Comparison of ENCODE assay signal across 29 cellular contexts in genomic region chr3:150742141-150742523, GRCh38. TPM values are rescaled to one million over a fixed set of nuclear protein-coding genes. Genes with fewer than 3 reads are reported as not detected.
DNase-seq lines count a peak whose midpoint lies in the region; ATAC-seq, FAIRE-seq and TF ChIP-seq lines count a peak whose summit lies in the region.
"Had no signal": no experiment of that assay in that cellular context is flagged by ENCODE, and none has a peak within 500 bp of the region (broad histone marks: within the 10 kb centered on the region; RNA-seq: fewer than 3 reads in every experiment).

No MANE protein-coding gene starts in this region.

- H4K20me1 ChIP-seq in endothelial cell of umbilical vein (replicated peaks; ENCODE audit: control insufficient read depth, extremely low read depth, insufficient read depth, low read length) = no peaks in the 10 kb centered on the region

- H3K9me3 Mint-ChIP-seq in T-helper 2 cell treated with Interferon-gamma antibody and Interleukin-4, amounts not matched to agents 5 μg/mL and 100 μg/mL, for 36 hours = no peaks in the 10 kb centered on the region
- H3K9me3 Mint-ChIP-seq in natural killer cell = no peaks in the 10 kb centered on the region
- no peaks in the 10 kb centered on the region for H3K9me3 Mint-ChIP-seq in natural killer cell treated with Interleukin-12 subunit alpha and Interleukin-12 subunit beta and Interleukin-15 and Interleukin-18, amount 100 ng/mL, for 72 hours
- H3K9me3 Mint-ChIP-seq in nephron progenitor cell = no peaks in the 10 kb centered on the region
- H3K9me3 Mint-ChIP-seq: activated T-cell treated with anti-CD3 and anti-CD28 coated beads, Interleukin-2, amount 50 U/mL, for 4 hours; CD8-positive, alpha-beta T cell; immature natural killer cell had no signal

- no peaks in the 10 kb centered on the region for H3K27me3 ChIP-seq in endothelial cell of umbilical vein (ENCODE audit: control insufficient read depth in 2 of 2, insufficient read depth in 2 of 2, low read length in 2 of 2)
- H3K27me3 ChIP-seq: body of pancreas, MG63, spleen, uterus had no signal

- CTCF ChIA-PET in endothelial cell of umbilical vein (lab: Charles Lee) = no interaction called here

- peaks cover 81% of the 10 kb centered on the region for H3K4me1 Mint-ChIP-seq in T-helper 2 cell treated with Interferon-gamma antibody and Interleukin-4, amounts not matched to agents 5 μg/mL and 100 μg/mL, for 36 hours (ENCODE audit: low read depth)
- H3K4me1 Mint-ChIP-seq in natural killer cell = peaks cover 42 to 50% of the 10 kb centered on the region in 2 donors
- peaks cover 60 to 67% of the 10 kb centered on the region in 2 donors for H3K4me1 Mint-ChIP-seq in natural killer cell treated with Interleukin-12 subunit alpha and Interleukin-12 subunit beta and Interleukin-15 and Interleukin-18, amount 100 ng/mL, for 72 hours (ENCODE audit: low read depth in 2 of 2)
- peaks cover 28% of the 10 kb centered on the region for H3K4me1 Mint-ChIP-seq in nephron progenitor cell

- dilution Hi-C loops in endothelial cell of umbilical vein (cut with MboI; ENCODE audit: extremely low pct_ligation_motif_present, low sequenced_read_pairs) = no loop called here

- intact Hi-C loops in natural killer cell (cut with micrococcal nuclease) (no loop called here), endothelial cell of umbilical vein (cut with micrococcal nuclease) (no loop called here)

- no peaks in the 10 kb centered on the region for H3K27me3 Mint-ChIP-seq in T-helper 2 cell treated with Interferon-gamma antibody and Interleukin-4, amounts not matched to agents 5 μg/mL and 100 μg/mL, for 36 hours (ENCODE audit: low read depth)
- H3K27me3 Mint-ChIP-seq in natural killer cell (ENCODE audit: low read depth in 2 of 2) (no peaks in the 10 kb centered on the region), nephron progenitor cell (ENCODE audit: low read depth, poor library complexity) (peaks cover 3% of the 10 kb centered on the region)
- no peaks in the 10 kb centered on the region for H3K27me3 Mint-ChIP-seq in natural killer cell treated with Interleukin-12 subunit alpha and Interleukin-12 subunit beta and Interleukin-15 and Interleukin-18, amount 100 ng/mL, for 72 hours

- TF ChIP-seq CTCF in natural killer cell (IDR thresholded peaks at IDR 0.05) (no peak), endothelial cell of umbilical vein (IDR thresholded peaks at IDR 0.05; ENCODE audit: extremely low read depth in 1 of 2, insufficient read depth in 1 of 2, low read depth in 1 of 2, low read length in 2 of 2) (no peak), nephron progenitor cell (IDR thresholded peaks at IDR 0.05) (no peak)

- H3K4me2 ChIP-seq in endothelial cell of umbilical vein (ENCODE audit: insufficient read depth, low read length) = no peak overlapping the region

- H3K9me3 ChIP-seq in endothelial cell of umbilical vein (replicated peaks; ENCODE audit: control insufficient read depth, insufficient read depth, low read length) = no peaks in the 10 kb centered on the region
- H3K9me3 ChIP-seq: body of pancreas, MG63, spleen, uterus had no signal

- H3K4me3 ChIP-seq in endothelial cell of umbilical vein (replicated peaks in 1 of 3; ENCODE audit: insufficient read depth in 1 of 3, low read depth in 1 of 3, low read length in 3 of 3) = no peak overlapping the region
- H3K4me3 ChIP-seq: body of pancreas, K562, MG63, spleen, uterus had no signal

- H3K79me2 ChIP-seq in endothelial cell of umbilical vein (ENCODE audit: control insufficient read depth, insufficient read depth, low read length) = peaks cover 40% of the 10 kb centered on the region

- no peak for ATAC-seq in natural killer cell
- ATAC-seq in natural killer cell treated with Interleukin-12 subunit alpha and Interleukin-12 subunit beta and Interleukin-15 and Interleukin-18, amount 100 ng/mL, for 72 hours = no peak
- ATAC-seq: activated T-cell treated with anti-CD3 and anti-CD28 coated beads, Interleukin-2, amount 50 U/mL, for 4 hours; body of pancreas; CD8-positive, alpha-beta T cell; HCT116; K562; right cardiac atrium had no signal

- H3K9me1 ChIP-seq in endothelial cell of umbilical vein (replicated peaks; ENCODE audit: control insufficient read depth, extremely low read depth, insufficient read depth, low read length) = no peaks in the 10 kb centered on the region

- no peak overlapping the region for H3K27ac ChIP-seq in endothelial cell of umbilical vein (ENCODE audit: insufficient read depth, low read depth, low read length)
- H3K27ac ChIP-seq in substantia nigra (ENCODE audit: low read depth, low read length, poor library complexity, severe bottlenecking) = no peak overlapping the region
- H3K27ac ChIP-seq: body of pancreas had no signal

- POLR2A ChIA-PET in endothelial cell of umbilical vein (lab: Charles Lee) = no interaction called here

- no peaks in the 10 kb centered on the region for H3K4me1 ChIP-seq in endothelial cell of umbilical vein (ENCODE audit: control insufficient read depth, extremely low read depth, insufficient read depth, low read length)

- H3K27ac Mint-ChIP-seq in T-helper 2 cell treated with Interferon-gamma antibody and Interleukin-4, amounts not matched to agents 5 μg/mL and 100 μg/mL, for 36 hours = peak overlapping the region; percentile 21
- H3K27ac Mint-ChIP-seq in natural killer cell (peak overlapping the region; percentile 9 to 58), nephron progenitor cell (no peak overlapping the region)
- peak overlapping the region in 1 of 2 donors; percentile 73 for H3K27ac Mint-ChIP-seq in natural killer cell treated with Interleukin-12 subunit alpha and Interleukin-12 subunit beta and Interleukin-15 and Interleukin-18, amount 100 ng/mL, for 72 hours

- FAIRE-seq in endothelial cell of umbilical vein (lab: Jason Lieb, UNC) (no peak), GM19239 (lab: Jason Lieb, UNC) (no peak)
- FAIRE-seq: GM12892, K562 had no signal

- no peak for DNase-seq in T-helper 2 cell treated with Interferon-gamma antibody and Interleukin-4, amounts not matched to agents 5 μg/mL and 100 μg/mL, for 36 hours (ENCODE audit: low spot score)
- DNase-seq in T-helper 2 cell (no peak), natural killer cell (no peak), endothelial cell of umbilical vein (ENCODE audit: low read depth, low spot score) (no peak), substantia nigra (lab: John Stamatoyannopoulos, UW) (no peak), GM19239 (ENCODE audit: insufficient read length, low spot score) (no peak), nephron progenitor cell (no peak)
- DNase-seq in natural killer cell treated with Interleukin-12 subunit alpha and Interleukin-12 subunit beta and Interleukin-15 and Interleukin-18, amount 100 ng/mL, for 72 hours (ENCODE audit: low spot score) = no peak
- DNase-seq: 8988T; activated T-cell treated with anti-CD3 and anti-CD28 coated beads, Interleukin-2, amount 50 U/mL, for 4 hours; body of pancreas; CD8-positive, alpha-beta T cell; hypothalamus; immature natural killer cell; mesenchymal stem cell; MG63; NCI-H1417; NCI-H748 treated with DMSO at 0.1 percent for 48 hours; right cardiac atrium; spleen; uterus had no signal

- TSS peak; percentile 20 for BruUV-seq in endothelial cell of umbilical vein (replicated peaks; lab: Mats Ljungman, UMichigan)

- H3K9ac ChIP-seq in endothelial cell of umbilical vein (replicated peaks; ENCODE audit: extremely low read depth, insufficient read depth, low read length) = no peak overlapping the region

- TF ChIP-seq POLR2A in endothelial cell of umbilical vein (IDR thresholded peaks at IDR 0.05; ENCODE audit: low read depth, low read length) = no peak

- no peak overlapping the region for H2AFZ ChIP-seq in endothelial cell of umbilical vein (ENCODE audit: low read depth, low read length)

- peaks cover 0 to 7% of the 10 kb centered on the region in 2 experiments for H3K36me3 ChIP-seq in endothelial cell of umbilical vein (ENCODE audit: control insufficient read depth in 2 of 2, extremely low read depth in 1 of 2, insufficient read depth in 2 of 2, low read length in 2 of 2)
- H3K36me3 ChIP-seq: uterus had no signal

- peaks cover 39% of the 10 kb centered on the region for H3K36me3 Mint-ChIP-seq in T-helper 2 cell treated with Interferon-gamma antibody and Interleukin-4, amounts not matched to agents 5 μg/mL and 100 μg/mL, for 36 hours (ENCODE audit: low read depth)
- H3K36me3 Mint-ChIP-seq in natural killer cell = no peaks in the 10 kb centered on the region
- H3K36me3 Mint-ChIP-seq in natural killer cell treated with Interleukin-12 subunit alpha and Interleukin-12 subunit beta and Interleukin-15 and Interleukin-18, amount 100 ng/mL, for 72 hours = peaks cover 13% of the 10 kb centered on the region
- H3K36me3 Mint-ChIP-seq in nephron progenitor cell (ENCODE audit: low read depth) = peaks cover 32% of the 10 kb centered on the region

- H3K4me3 Mint-ChIP-seq in T-helper 2 cell treated with Interferon-gamma antibody and Interleukin-4, amounts not matched to agents 5 μg/mL and 100 μg/mL, for 36 hours = no peak overlapping the region
- H3K4me3 Mint-ChIP-seq in natural killer cell (no peak overlapping the region), nephron progenitor cell (no peak overlapping the region)
- H3K4me3 Mint-ChIP-seq in natural killer cell treated with Interleukin-12 subunit alpha and Interleukin-12 subunit beta and Interleukin-15 and Interleukin-18, amount 100 ng/mL, for 72 hours = no peak overlapping the region
- H3K4me3 Mint-ChIP-seq: activated T-cell treated with anti-CD3 and anti-CD28 coated beads, Interleukin-2, amount 50 U/mL, for 4 hours; CD8-positive, alpha-beta T cell; immature natural killer cell had no signal

RNA-seq across cellular contexts. Expression of gene SIAH2, which starts 20.8 kb away (rescaled TPM):
- total RNA-seq in natural killer cell (10 to 100 TPM; 22.7 to 25.7 (median 23.8) TPM), endothelial cell of umbilical vein (16.0 and 16.7 TPM in 2 replicates)
- 10 to 100 TPM; 34.9 to 41.4 TPM for total RNA-seq in natural killer cell treated with Interleukin-12 subunit alpha and Interleukin-12 subunit beta and Interleukin-15 and Interleukin-18, amount 100 ng/mL, for 72 hours
- polyA plus RNA-seq in endothelial cell of umbilical vein = 25.1 and 45.8 TPM in 2 replicates
- polyA plus RNA-seq in endothelial cell of umbilical vein (2011; cell fraction: cytosol; rRNA removed) = 19.9 and 30.5 TPM in 2 replicates
- 12.9 and 17.8 TPM in 2 replicates for polyA plus RNA-seq in endothelial cell of umbilical vein (2011; cell fraction: nucleus; rRNA removed)
- 15.6 and 18.8 TPM in 2 replicates for polyA plus RNA-seq in endothelial cell of umbilical vein (2012)
- 16.6 and 26.8 TPM in 2 replicates for polyA minus RNA-seq in endothelial cell of umbilical vein
- 56.5 TPM for polyA minus RNA-seq in endothelial cell of umbilical vein (2011; cell fraction: cytosol; rRNA and poly(A)+ RNA removed)
- polyA minus RNA-seq in endothelial cell of umbilical vein (2011; cell fraction: nucleus; rRNA and poly(A)+ RNA removed) = 7.1 and 8.8 TPM in 2 replicates

RNA-seq across cellular contexts. Expression of gene ERICH6, which starts 38.4 kb away (rescaled TPM):
- total RNA-seq in natural killer cell = 1 to 10 TPM in 2 of 3 donors, under 1 TPM in 1; 0.35 to 3.7 (median 3.6) TPM
- under 1 TPM in 1 of 2 donors, not detected in 1; 0.33 TPM for total RNA-seq in natural killer cell treated with Interleukin-12 subunit alpha and Interleukin-12 subunit beta and Interleukin-15 and Interleukin-18, amount 100 ng/mL, for 72 hours
- total RNA-seq in endothelial cell of umbilical vein = not detected in 2 replicates
- polyA plus RNA-seq in endothelial cell of umbilical vein = not detected in 2 replicates
- polyA plus RNA-seq in endothelial cell of umbilical vein (2011; cell fraction: cytosol; rRNA removed) = not detected in 2 replicates
- not detected in 2 replicates for polyA plus RNA-seq in endothelial cell of umbilical vein (2011; cell fraction: nucleus; rRNA removed)
- polyA plus RNA-seq in endothelial cell of umbilical vein (2012) = 0.12 TPM in 1 of 2 replicates, not detected in the other
- not detected in 2 replicates for polyA minus RNA-seq in endothelial cell of umbilical vein
- not detected for polyA minus RNA-seq in endothelial cell of umbilical vein (2011; cell fraction: cytosol; rRNA and poly(A)+ RNA removed)
- 0.19 TPM in 1 of 2 replicates, not detected in the other for polyA minus RNA-seq in endothelial cell of umbilical vein (2011; cell fraction: nucleus; rRNA and poly(A)+ RNA removed)
- total RNA-seq: activated T-cell treated with anti-CD3 and anti-CD28 coated beads, Interleukin-2, amount 50 U/mL, for 4 hours; HT1080; K562; RPMI7951; SK-MEL-5; spleen; T-helper 2 cell treated with Interferon-gamma antibody and Interleukin-4, amounts not matched to agents 100 ng/mL and 5 ng/mL, for 36 hours; uterus had no signal
- polyA plus RNA-seq: fibroblast of lung, K562, right cardiac atrium, spleen had no signal
